Comparison of ENCODE assay signal across 1 cellular context in the genomic region with DNA sequence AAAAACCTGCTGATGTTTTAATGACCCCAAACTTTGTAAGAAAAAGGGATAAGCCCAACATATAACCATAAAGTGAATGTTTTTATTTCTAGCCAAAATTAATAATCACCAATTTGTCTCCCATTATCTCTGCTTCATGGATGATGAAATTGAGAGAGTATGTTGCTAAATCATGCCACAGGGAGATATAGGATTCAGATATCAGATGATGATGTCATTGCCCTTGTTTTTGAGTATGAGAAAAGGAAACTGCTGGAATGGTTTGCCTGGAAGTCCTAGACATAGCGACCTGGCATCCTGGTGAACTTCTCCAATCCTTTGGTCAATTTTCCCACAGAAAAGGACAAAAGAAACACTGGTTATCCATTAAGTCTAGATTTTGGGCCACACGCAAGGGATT.
A peak's percentile ranks its signal among the peaks of the same experiment; 100 is the strongest.
TF ChIP-seq lines count a peak whose summit lies in the region.

No MANE protein-coding gene starts in this region.

TF ChIP-seq in HEK293, 187 proteins besides CTCF, POLR2A, EP300 and RAD21 (continued from another document):
- no peak for TF ChIP-seq ZNF664 (tag by site-specific recombination; IDR thresholded peaks at IDR 0.05)
- no peak for TF ChIP-seq ZSCAN16 (tag by site-specific recombination; IDR thresholded peaks at IDR 0.05)
- TF ChIP-seq, protein P1, sequence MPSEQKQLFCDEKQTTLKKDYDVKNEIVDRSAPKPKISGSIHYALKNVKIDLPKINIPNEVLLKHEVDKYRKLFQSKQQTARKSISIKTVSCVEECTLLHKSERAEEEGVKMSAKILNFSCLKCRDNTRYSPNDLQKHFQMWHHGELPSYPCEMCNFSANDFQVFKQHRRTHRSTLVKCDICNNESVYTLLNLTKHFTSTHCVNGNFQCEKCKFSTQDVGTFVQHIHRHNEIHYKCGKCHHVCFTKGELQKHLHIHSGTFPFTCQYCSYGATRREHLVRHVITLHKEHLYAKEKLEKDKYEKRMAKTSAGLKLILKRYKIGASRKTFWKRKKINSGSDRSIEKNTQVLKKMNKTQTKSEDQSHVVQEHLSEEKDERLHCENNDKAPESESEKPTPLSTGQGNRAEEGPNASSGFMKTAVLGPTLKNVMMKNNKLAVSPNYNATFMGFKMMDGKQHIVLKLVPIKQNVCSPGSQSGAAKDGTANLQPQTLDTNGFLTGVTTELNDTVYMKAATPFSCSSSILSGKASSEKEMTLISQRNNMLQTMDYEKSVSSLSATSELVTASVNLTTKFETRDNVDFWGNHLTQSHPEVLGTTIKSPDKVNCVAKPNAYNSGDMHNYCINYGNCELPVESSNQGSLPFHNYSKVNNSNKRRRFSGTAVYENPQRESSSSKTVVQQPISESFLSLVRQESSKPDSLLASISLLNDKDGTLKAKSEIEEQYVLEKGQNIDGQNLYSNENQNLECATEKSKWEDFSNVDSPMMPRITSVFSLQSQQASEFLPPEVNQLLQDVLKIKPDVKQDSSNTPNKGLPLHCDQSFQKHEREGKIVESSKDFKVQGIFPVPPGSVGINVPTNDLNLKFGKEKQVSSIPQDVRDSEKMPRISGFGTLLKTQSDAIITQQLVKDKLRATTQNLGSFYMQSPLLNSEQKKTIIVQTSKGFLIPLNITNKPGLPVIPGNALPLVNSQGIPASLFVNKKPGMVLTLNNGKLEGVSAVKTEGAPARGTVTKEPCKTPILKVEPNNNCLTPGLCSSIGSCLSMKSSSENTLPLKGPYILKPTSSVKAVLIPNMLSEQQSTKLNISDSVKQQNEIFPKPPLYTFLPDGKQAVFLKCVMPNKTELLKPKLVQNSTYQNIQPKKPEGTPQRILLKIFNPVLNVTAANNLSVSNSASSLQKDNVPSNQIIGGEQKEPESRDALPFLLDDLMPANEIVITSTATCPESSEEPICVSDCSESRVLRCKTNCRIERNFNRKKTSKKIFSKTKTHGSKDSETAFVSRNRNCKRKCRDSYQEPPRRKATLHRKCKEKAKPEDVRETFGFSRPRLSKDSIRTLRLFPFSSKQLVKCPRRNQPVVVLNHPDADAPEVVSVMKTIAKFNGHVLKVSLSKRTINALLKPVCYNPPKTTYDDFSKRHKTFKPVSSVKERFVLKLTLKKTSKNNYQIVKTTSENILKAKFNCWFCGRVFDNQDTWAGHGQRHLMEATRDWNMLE (tag by site-specific recombination; conservative IDR thresholded peaks at IDR 0.05; ENCODE audit: low read depth), result peak; percentile 22; the same call in 1 of the 2 replicates
- TF ChIP-seq ZBTB21 (tag by site-specific recombination; IDR thresholded peaks at IDR 0.05), result peak; percentile 20; the same call in 1 of the 2 replicates
- no peak for TF ChIP-seq ZNF404 (tag by site-specific recombination; IDR thresholded peaks at IDR 0.05)
